24 cellular contexts compared by ENCODE assay signal in the genomic region with DNA sequence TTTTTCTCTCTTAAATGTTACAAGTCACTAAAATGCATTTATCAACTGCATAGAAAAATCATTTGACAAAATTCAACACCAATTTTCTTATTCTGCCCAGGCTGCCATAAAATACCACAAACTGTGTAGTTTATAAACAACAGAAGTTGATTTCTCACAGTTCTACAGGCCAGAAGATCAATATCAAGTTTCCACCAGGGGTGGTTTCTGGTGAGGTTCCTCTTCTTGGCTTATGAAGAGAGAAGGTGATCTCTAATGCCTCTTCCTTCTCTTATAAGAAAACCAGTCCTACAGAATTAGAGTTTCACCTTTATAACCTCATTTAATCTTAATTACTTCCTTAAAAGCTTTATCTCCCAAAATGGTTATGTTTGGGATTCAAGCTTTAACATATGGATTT. TPM values are rescaled to one million over a fixed set of nuclear protein-coding genes. Genes with fewer than 3 reads are reported as not detected.
A peak's percentile ranks its signal among the peaks of the same experiment; 100 is the strongest.
DNase-seq lines count a peak whose midpoint lies in the region; ATAC-seq and TF ChIP-seq lines count a peak whose summit lies in the region.
"Had no signal": no experiment of that assay in that cellular context is flagged by ENCODE, and none has a peak within 500 bp of the region (broad histone marks: within the 10 kb centered on the region; RNA-seq: fewer than 3 reads in every experiment).

No MANE protein-coding gene starts in this region.

- no peak overlapping the region for H2BK15ac ChIP-seq in mesenchymal stem cell (ENCODE audit: low read depth, poor library complexity, severe bottlenecking)

- no peak for DNase-seq in CD14-positive monocyte (ENCODE audit: low spot score)
- peak; percentile 32 for DNase-seq in GF-D8 (lab: John Stamatoyannopoulos, UW)
- DNase-seq in activated naive CD8-positive, alpha-beta T cell treated with anti-CD3 and anti-CD28 coated beads, Interleukin-2, amount 50 U/mL, for 24 hours: no peak
- no peak for DNase-seq in lower leg skin (ENCODE audit: low spot score in 2 of 2)
- no peak for DNase-seq in mesenchymal stem cell
- no peak for DNase-seq in NCI-H187 (lab: John Stamatoyannopoulos, UW)
- DNase-seq: activated CD8-positive, alpha-beta memory T cell treated with anti-CD3 and anti-CD28 coated beads, Interleukin-2, amount 50 U/mL, for 48 hours; activated naive CD4-positive, alpha-beta T cell treated with anti-CD3 and anti-CD28 coated beads for 36 hours; dermis blood vessel endothelial cell; left cardiac atrium; midbrain; NCI-H1417 treated with DMSO at 0.1 percent for 48 hours; NCI-H2171 treated with DMSO at 0.1 percent for 48 hours; NCI-H774; RPMI8226; small intestine; stimulated activated CD4-positive, alpha-beta T cell treated with anti-CD3 and anti-CD28 coated beads, Interleukin-4, amount 100 ng/mL, for 24 hours had no signal

- H3K9me3 Mint-ChIP-seq in CD14-positive monocyte: peaks cover 2 to 7% (median 3%) of the 10 kb centered on the region in 7 donors
- H3K9me3 Mint-ChIP-seq in activated naive CD8-positive, alpha-beta T cell treated with anti-CD3 and anti-CD28 coated beads, Interleukin-2, amount 50 U/mL, for 24 hours: peaks cover 14% of the 10 kb centered on the region

- H3K27me3 ChIP-seq in SU-DHL-6 (ENCODE audit: low read length) (no peaks in the 10 kb centered on the region), mesenchymal stem cell (ENCODE audit: control insufficient read depth in 1 of 2, insufficient read depth in 1 of 2, low read length in 2 of 2) (no peaks in the 10 kb centered on the region)

- H2AFZ ChIP-seq in SU-DHL-6 (ENCODE audit: low read depth, low read length, severe bottlenecking) (peak overlapping the region; percentile 75), mesenchymal stem cell (ENCODE audit: low read depth, low read length) (no peak overlapping the region)

- TF ChIP-seq POLR2A in lower leg skin (IDR thresholded peaks at IDR 0.05): no peak

- peak overlapping the region; percentile 17 to 96 (median 90) for H3K27ac Mint-ChIP-seq in CD14-positive monocyte
- peak overlapping the region; percentile 80 for H3K27ac Mint-ChIP-seq in activated naive CD8-positive, alpha-beta T cell treated with anti-CD3 and anti-CD28 coated beads, Interleukin-2, amount 50 U/mL, for 24 hours
- H3K27ac Mint-ChIP-seq: activated naive CD4-positive, alpha-beta T cell treated with anti-CD3 and anti-CD28 coated beads for 36 hours; brain had no signal

- H3K9ac ChIP-seq in SU-DHL-6 (ENCODE audit: low read length): peak overlapping the region; percentile 26
- no peak overlapping the region for H3K9ac ChIP-seq in mesenchymal stem cell (ENCODE audit: low read length)

- H3K4me3 ChIP-seq in SU-DHL-6 (ENCODE audit: insufficient read depth, low read length, poor library complexity, severe bottlenecking) (no peak overlapping the region), lower leg skin (ENCODE audit: low read depth, poor library complexity, severe bottlenecking) (no peak overlapping the region), mesenchymal stem cell (ENCODE audit: insufficient read depth in 1 of 2, low read depth in 1 of 2, low read length in 2 of 2) (no peak overlapping the region)

- H3K4ac ChIP-seq in mesenchymal stem cell (ENCODE audit: low read depth in 1 of 2, low read length in 2 of 2): no peak overlapping the region

- no peak overlapping the region for H2BK12ac ChIP-seq in mesenchymal stem cell (ENCODE audit: low read length in 2 of 2)

- ATAC-seq in activated naive CD8-positive, alpha-beta T cell treated with anti-CD3 and anti-CD28 coated beads, Interleukin-2, amount 50 U/mL, for 24 hours: no peak
- ATAC-seq in GM19452 (IDR thresholded peaks at IDR 0.05; ENCODE audit: unreplicated experiment): no peak
- ATAC-seq: HCT116 had no signal

- no peak overlapping the region for H4K8ac ChIP-seq in mesenchymal stem cell (ENCODE audit: low read length)

- H3K9me3 ChIP-seq in SU-DHL-6 (ENCODE audit: insufficient read depth, low read length): no peaks in the 10 kb centered on the region
- H3K9me3 ChIP-seq in mesenchymal stem cell (ENCODE audit: control insufficient read depth, low read length): peaks cover 6% of the 10 kb centered on the region

- no peaks in the 10 kb centered on the region for H3K4me1 ChIP-seq in mesenchymal stem cell (ENCODE audit: control insufficient read depth, insufficient read depth, low read depth, low read length)

- H2AK5ac ChIP-seq in mesenchymal stem cell (ENCODE audit: low read length, severe bottlenecking): no peak overlapping the region

- no peaks in the 10 kb centered on the region for H3K27me3 Mint-ChIP-seq in CD14-positive monocyte (ENCODE audit: low read depth in 3 of 3)
- no peaks in the 10 kb centered on the region for H3K27me3 Mint-ChIP-seq in activated naive CD8-positive, alpha-beta T cell treated with anti-CD3 and anti-CD28 coated beads, Interleukin-2, amount 50 U/mL, for 24 hours
- H3K27me3 Mint-ChIP-seq: brain had no signal

- H2BK5ac ChIP-seq in mesenchymal stem cell (ENCODE audit: low read depth, low read length, poor library complexity, severe bottlenecking): no peak overlapping the region

- no peak overlapping the region for H3K23ac ChIP-seq in mesenchymal stem cell (ENCODE audit: low read length in 2 of 2)

- TF ChIP-seq CTCF in CD14-positive monocyte (IDR thresholded peaks at IDR 0.05): no peak
- TF ChIP-seq CTCF in SU-DHL-6 (IDR thresholded peaks at IDR 0.05; ENCODE audit: insufficient read depth, low read length, poor library complexity, severe bottlenecking): no peak
- no peak for TF ChIP-seq CTCF in lower leg skin (IDR thresholded peaks at IDR 0.05)

- intact Hi-C loops in CD14-positive monocyte (cut with micrococcal nuclease): loop anchor here in 1 of 2 donors (5.0 kb wide), 1 partner anchor 45 kb away; no protein-coding TSS in a partner anchor
- intact Hi-C loops in lower leg skin (cut with DNase I; ENCODE audit: low total_unique reads): no loop called here

- H3K27ac ChIP-seq in SU-DHL-6 (ENCODE audit: low read depth, low read length): peak overlapping the region; percentile 75
- H3K27ac ChIP-seq in mesenchymal stem cell (ENCODE audit: low read length, poor library complexity, severe bottlenecking): no peak overlapping the region
- H3K27ac ChIP-seq: epithelial cell of prostate had no signal

- no peaks in the 10 kb centered on the region for H3K36me3 Mint-ChIP-seq in CD14-positive monocyte
- H3K36me3 Mint-ChIP-seq in activated naive CD8-positive, alpha-beta T cell treated with anti-CD3 and anti-CD28 coated beads, Interleukin-2, amount 50 U/mL, for 24 hours (ENCODE audit: low read depth): peaks cover 2% of the 10 kb centered on the region
- H3K36me3 Mint-ChIP-seq: brain had no signal

- H3K4me1 Mint-ChIP-seq in CD14-positive monocyte: peaks cover 47% of the 10 kb centered on the region
- H3K4me1 Mint-ChIP-seq in activated naive CD8-positive, alpha-beta T cell treated with anti-CD3 and anti-CD28 coated beads, Interleukin-2, amount 50 U/mL, for 24 hours: peaks cover 36% of the 10 kb centered on the region
- H3K4me1 Mint-ChIP-seq: brain had no signal

- H3K18ac ChIP-seq in mesenchymal stem cell (ENCODE audit: low read depth in 1 of 2, low read length in 2 of 2): no peak overlapping the region

- no peaks in the 10 kb centered on the region for H3K79me2 ChIP-seq in SU-DHL-6 (ENCODE audit: insufficient read depth, low read length)

- peaks cover 27% of the 10 kb centered on the region for H3F3A ChIP-seq in SU-DHL-6 (ENCODE audit: insufficient read depth)

- H4K20me1 ChIP-seq in SU-DHL-6 (ENCODE audit: low read depth, low read length): no peaks in the 10 kb centered on the region

- no peaks in the 10 kb centered on the region for H3K9me2 ChIP-seq in SU-DHL-6 (replicated peaks; ENCODE audit: insufficient read depth, low read length)

- H3K4me2 ChIP-seq in SU-DHL-6 (ENCODE audit: low read depth, low read length, poor library complexity, severe bottlenecking) (peak overlapping the region; percentile 55), mesenchymal stem cell (ENCODE audit: low read length, poor library complexity, severe bottlenecking) (no peak overlapping the region)

- H3K4me3 Mint-ChIP-seq in CD14-positive monocyte: peak overlapping the region in 1 of 2 donors; percentile 80
- H3K4me3 Mint-ChIP-seq in activated naive CD8-positive, alpha-beta T cell treated with anti-CD3 and anti-CD28 coated beads, Interleukin-2, amount 50 U/mL, for 24 hours: no peak overlapping the region
- H3K4me3 Mint-ChIP-seq: activated naive CD4-positive, alpha-beta T cell treated with anti-CD3 and anti-CD28 coated beads for 36 hours; brain had no signal

- H3K36me3 ChIP-seq in SU-DHL-6 (ENCODE audit: low read length) (no peaks in the 10 kb centered on the region), mesenchymal stem cell (ENCODE audit: control insufficient read depth in 1 of 2, insufficient read depth in 2 of 2, low read depth in 1 of 2, low read length in 2 of 2) (no peaks in the 10 kb centered on the region)

- no peaks in the 10 kb centered on the region for H3K79me1 ChIP-seq in mesenchymal stem cell (replicated peaks; ENCODE audit: low read length, poor library complexity, severe bottlenecking)

- no peak overlapping the region for H3K14ac ChIP-seq in mesenchymal stem cell (ENCODE audit: low read length in 2 of 2)

- no peak overlapping the region for H4K91ac ChIP-seq in mesenchymal stem cell (ENCODE audit: low read length)

- no peak overlapping the region for H2BK120ac ChIP-seq in mesenchymal stem cell (ENCODE audit: low read depth, low read length)

RNA-seq across cellular contexts. Expression of a gene that starts 10.9 kb away (rescaled TPM):
- polyA plus RNA-seq in CD14-positive monocyte: not detected
- total RNA-seq in lower leg skin: not detected
- not detected for polyA plus RNA-seq in mesenchymal stem cell (2013, experiment 1 of 2)
- not detected for polyA plus RNA-seq in mesenchymal stem cell (2013, experiment 2 of 2)
- total RNA-seq: activated naive CD4-positive, alpha-beta T cell treated with anti-CD3 and anti-CD28 coated beads for 36 hours; dermis blood vessel endothelial cell; left cardiac atrium; pulmonary artery endothelial cell; temporal lobe had no signal
- polyA plus RNA-seq: small intestine had no signal
